In genomic region chr6:26473758-26474438, GRCh38 we compare ENCODE assay signal across 8 cellular contexts. TPM values are rescaled to one million over a fixed set of nuclear protein-coding genes. Genes with fewer than 3 reads are reported as not detected.
DNase-seq lines count a peak whose midpoint lies in the region; ATAC-seq and TF ChIP-seq lines count a peak whose summit lies in the region.

No MANE protein-coding gene starts in this region.

- intact Hi-C loops in CD4-positive, alpha-beta T cell (cut with DNase I, micrococcal nuclease) = loop anchor here (1.0 to 10.0 kb wide), 7 partner anchors 15 to 109 kb away; partner anchors contain the start of genes BTN2A1 (in 1 of the 2), BTN3A1 (in 1 of the 2), BTN3A2 (in 1 of the 2) and BTN3A3 (in 1 of the 2)

- peaks cover 64% of the 10 kb centered on the region for H3K4me1 Mint-ChIP-seq in CD4-positive, alpha-beta T cell (ENCODE audit: low read depth)

- no peaks in the 10 kb centered on the region; the same call in 1 of the 2 replicates for H3F3A ChIP-seq in OCI-LY1 (ENCODE audit: insufficient read depth, low read length)

- H3K9ac ChIP-seq in OCI-LY1 (ENCODE audit: low read length) (peak overlapping the region; percentile 37; the same call in 1 of the 2 replicates), mucosa of stomach (ENCODE audit: low read length) (peak overlapping the region; percentile 85)

- no peaks in the 10 kb centered on the region for H3K27me3 ChIP-seq in CD4-positive, alpha-beta T cell (ENCODE audit: control insufficient read depth, insufficient read depth, low read length)
- H3K27me3 ChIP-seq in OCI-LY1 (ENCODE audit: insufficient read depth, low read length) = no peaks in the 10 kb centered on the region
- no peaks in the 10 kb centered on the region for H3K27me3 ChIP-seq in mucosa of stomach (ENCODE audit: control insufficient read depth, insufficient read depth, low read length)

- H3K9me3 Mint-ChIP-seq in CD4-positive, alpha-beta T cell = peaks cover 2% of the 10 kb centered on the region

- H2AFZ ChIP-seq in OCI-LY1 (ENCODE audit: low read length) = peak overlapping the region; percentile 96; the same call in 1 of the 2 replicates

- peak overlapping the region; percentile 55 for H3K4me2 ChIP-seq in OCI-LY1 (ENCODE audit: low read length)

- H3K9me3 ChIP-seq in CD4-positive, alpha-beta T cell (ENCODE audit: control insufficient read depth, low read length) = no peaks in the 10 kb centered on the region
- H3K9me3 ChIP-seq in OCI-LY1 (ENCODE audit: low read length) (peaks cover 19% of the 10 kb centered on the region), mucosa of stomach (ENCODE audit: control insufficient read depth, low read length) (no peaks in the 10 kb centered on the region)

- peak overlapping the region; percentile 94 for H3K4me3 Mint-ChIP-seq in CD4-positive, alpha-beta T cell

- H3K4me1 ChIP-seq in OCI-LY1 (ENCODE audit: insufficient read depth, low read length, severe bottlenecking) (peaks cover 44% of the 10 kb centered on the region), mucosa of stomach (ENCODE audit: control insufficient read depth, insufficient read depth, low read length) (peaks cover 18% of the 10 kb centered on the region)

- H3K27me3 Mint-ChIP-seq in CD4-positive, alpha-beta T cell = no peaks in the 10 kb centered on the region

- H3K36me3 ChIP-seq in OCI-LY1 (ENCODE audit: insufficient read depth, low read length) = no peaks in the 10 kb centered on the region; the same call in 1 of the 2 replicates
- no peaks in the 10 kb centered on the region for H3K36me3 ChIP-seq in mucosa of stomach (ENCODE audit: control insufficient read depth, insufficient read depth, low read length)

- no peaks in the 10 kb centered on the region for H4K20me1 ChIP-seq in OCI-LY1 (ENCODE audit: insufficient read depth, low read length)

- H3K27ac Mint-ChIP-seq in CD4-positive, alpha-beta T cell = peak overlapping the region; percentile 99

- no peak for TF ChIP-seq CTCF in CD4-positive, alpha-beta T cell (IDR thresholded peaks at IDR 0.05)
- TF ChIP-seq CTCF in OCI-LY1 (IDR thresholded peaks at IDR 0.05; ENCODE audit: low read length) = no peak

- peaks cover 36% of the 10 kb centered on the region for H3K36me3 Mint-ChIP-seq in CD4-positive, alpha-beta T cell (ENCODE audit: low read depth)

- no peaks in the 10 kb centered on the region for H3K79me2 ChIP-seq in OCI-LY1 (ENCODE audit: insufficient read depth, low read length)

- H3K27ac ChIP-seq in CD4-positive, alpha-beta T cell (ENCODE audit: low read depth, low read length) = peak overlapping the region; percentile 90
- H3K27ac ChIP-seq in OCI-LY1 (ENCODE audit: low read depth, low read length, poor library complexity, severe bottlenecking) = peak overlapping the region; percentile 81
- peak overlapping the region; percentile 83 for H3K27ac ChIP-seq in epithelial cell of prostate

- DNase-seq in CD4-positive, alpha-beta T cell = peak; percentile 60 to 84 (median 69)
- peak; percentile 81 for DNase-seq in HK-2 (ENCODE audit: unreplicated experiment)
- peak; percentile 52 for DNase-seq in activated T-cell treated with anti-CD3 and anti-CD28 coated beads for 1 hour (ENCODE audit: low read depth)
- peak; percentile 71 for DNase-seq in epithelial cell of prostate (ENCODE audit: low read depth, low spot score)
- peak; percentile 78 for DNase-seq in stimulated activated CD8-positive, alpha-beta memory T cell treated with anti-CD3 and anti-CD28 coated beads, Interleukin-4, amount 100 ng/mL, for 48 hours

- H3K9me2 ChIP-seq in OCI-LY1 (ENCODE audit: low read depth, low read length) = no peaks in the 10 kb centered on the region

- POLR2A ChIA-PET in CD4-positive, alpha-beta T cell (lab: Charles Lee) = interaction anchor here (0.5 to 5.2 kb wide), 55 partner anchors 9 to 1419 kb away, joined by 3 to 102 read pairs (median 6); partner anchors contain the start of genes BTN1A1, BTN2A1, BTN3A3 and HMGN4

- H3K4me3 ChIP-seq in OCI-LY1 (ENCODE audit: low read depth, low read length, poor library complexity, severe bottlenecking) (peak overlapping the region; percentile 36), mucosa of stomach (ENCODE audit: low read length) (peak overlapping the region; percentile 38)

- CTCF ChIA-PET in CD4-positive, alpha-beta T cell (lab: Charles Lee) = interaction anchor here (0.9 to 1.9 kb wide), 3 partner anchors 59 to 122 kb away, joined by 4 to 6 read pairs (median 4); no protein-coding TSS in a partner anchor

- peak; percentile 91 for ATAC-seq in CD4-positive, alpha-beta T cell (ENCODE audit: poor library complexity)
- ATAC-seq in GM19455 (IDR thresholded peaks at IDR 0.05; ENCODE audit: unreplicated experiment) = peak; percentile 94

RNA-seq across cellular contexts. Expression of gene BTN2A1, which starts 16.1 kb away (rescaled TPM):
- total RNA-seq in CD4-positive, alpha-beta T cell = 10 to 100 TPM; 16.2 to 17.5 TPM

RNA-seq across cellular contexts. Expression of gene BTN1A1, which starts 26.2 kb away (rescaled TPM):
- not detected for total RNA-seq in CD4-positive, alpha-beta T cell

RNA-seq across cellular contexts. Expression of gene BTN3A3, which starts 33.6 kb away (rescaled TPM):
- total RNA-seq in CD4-positive, alpha-beta T cell = 10 to 100 TPM; 21.4 to 26.5 TPM

Comparison
In these comparisons a context has a peak if more than half of its experiments do, and no peak if none do; other contexts are left out.
1. Peak in every context shown above with its lines: DNase-seq, ATAC-seq, H3K4me3 ChIP-seq and H3K27ac ChIP-seq.